In genomic region chr11:112367453-112367852, GRCh38 we compare ENCODE assay signal across 34 cellular contexts.
"Had no signal": no experiment of that assay in that cellular context is flagged by ENCODE, and none has a peak within 500 bp of the region (broad histone marks: within the 10 kb centered on the region; RNA-seq: fewer than 3 reads in every experiment).

No MANE protein-coding gene starts in this region.

- H3K4me1 Mint-ChIP-seq: activated CD4-positive, alpha-beta T cell treated with anti-CD3 and anti-CD28 coated beads, Interleukin-2, amount 10 ng/mL, durations not matched to agents 7 days and 5 days; activated CD8-positive, alpha-beta memory T cell treated with anti-CD3 and anti-CD28 coated beads, Interleukin-2, amount 10 ng/mL, durations not matched to agents 7 days and 5 days; activated naive CD4-positive, alpha-beta T cell treated with anti-CD3 and anti-CD28 coated beads, Interleukin-2, amount 50 U/mL, for 24 hours; activated naive CD8-positive, alpha-beta T cell treated with anti-CD3 and anti-CD28 coated beads for 36 hours; activated naive CD8-positive, alpha-beta T cell treated with anti-CD3 and anti-CD28 coated beads, Interleukin-2, amount 50 U/mL, for 24 hours had no signal

- ATAC-seq: activated CD8-positive, alpha-beta memory T cell treated with anti-CD3 and anti-CD28 coated beads, Interleukin-2, amount 10 ng/mL, durations not matched to agents 7 days and 5 days; activated CD8-positive, alpha-beta T cell treated with anti-CD3 and anti-CD28 coated beads for 36 hours; activated naive CD8-positive, alpha-beta T cell treated with anti-CD3 and anti-CD28 coated beads, Interleukin-2, amount 50 U/mL, for 24 hours; body of pancreas; effector memory CD8-positive, alpha-beta T cell; gastroesophageal sphincter; heart right ventricle; WTC11 had no signal

- H3K27ac ChIP-seq: adrenal gland, body of pancreas, epithelial cell of prostate, gastroesophageal sphincter, heart right ventricle, VCaP had no signal

- H3K36me3 Mint-ChIP-seq: activated CD8-positive, alpha-beta memory T cell treated with anti-CD3 and anti-CD28 coated beads, Interleukin-2, amount 10 ng/mL, durations not matched to agents 7 days and 5 days; activated naive CD8-positive, alpha-beta T cell treated with anti-CD3 and anti-CD28 coated beads for 36 hours; WTC11 had no signal

- H3K27me3 Mint-ChIP-seq: activated CD4-positive, alpha-beta T cell treated with anti-CD3 and anti-CD28 coated beads, Interleukin-2, amount 10 ng/mL, durations not matched to agents 7 days and 5 days; activated CD8-positive, alpha-beta memory T cell treated with anti-CD3 and anti-CD28 coated beads, Interleukin-2, amount 10 ng/mL, durations not matched to agents 7 days and 5 days; activated CD8-positive, alpha-beta T cell treated with anti-CD3 and anti-CD28 coated beads for 36 hours; activated naive CD4-positive, alpha-beta T cell treated with anti-CD3 and anti-CD28 coated beads, Interleukin-2, amount 50 U/mL, for 24 hours; activated naive CD8-positive, alpha-beta T cell treated with anti-CD3 and anti-CD28 coated beads for 36 hours; activated naive CD8-positive, alpha-beta T cell treated with anti-CD3 and anti-CD28 coated beads, Interleukin-2, amount 50 U/mL, for 24 hours; effector memory CD8-positive, alpha-beta T cell had no signal

- H3K4me3 Mint-ChIP-seq: activated CD4-positive, alpha-beta T cell treated with anti-CD3 and anti-CD28 coated beads, Interleukin-2, amount 10 ng/mL, durations not matched to agents 7 days and 5 days; activated CD8-positive, alpha-beta memory T cell treated with anti-CD3 and anti-CD28 coated beads, Interleukin-2, amount 10 ng/mL, durations not matched to agents 7 days and 5 days; activated CD8-positive, alpha-beta T cell treated with anti-CD3 and anti-CD28 coated beads for 36 hours; activated naive CD4-positive, alpha-beta T cell treated with anti-CD3 and anti-CD28 coated beads for 36 hours; activated naive CD4-positive, alpha-beta T cell treated with anti-CD3 and anti-CD28 coated beads, Interleukin-2, amount 50 U/mL, for 24 hours; activated naive CD8-positive, alpha-beta T cell treated with anti-CD3 and anti-CD28 coated beads for 36 hours; activated naive CD8-positive, alpha-beta T cell treated with anti-CD3 and anti-CD28 coated beads, Interleukin-2, amount 50 U/mL, for 24 hours; activated T-helper 1 cell treated with anti-CD3 and anti-CD28 coated beads, Interleukin-12 subunit alpha, Interleukin-12 subunit beta, Interleukin-2, Interleukin-4 antibody, amounts not matched to agents 30 ng/mL and 10 ng/mL and 1 ng/mL, durations not matched to agents 14 hours and 24 hours and 36 hours; effector memory CD8-positive, alpha-beta T cell; T-helper 1 cell treated with Interleukin-12 subunit alpha and Interleukin-12 subunit beta and Interleukin-4 antibody, amounts not matched to agents 30 μg/mL and 1 μg/mL, for 36 hours; WTC11 had no signal

- H3K27me3 ChIP-seq: adrenal gland, body of pancreas, esophagus squamous epithelium, gastroesophageal sphincter, heart right ventricle had no signal

- DNase-seq: activated CD4-positive, alpha-beta T cell treated with anti-CD3 and anti-CD28 coated beads for 1 hour; activated CD4-positive, alpha-beta T cell treated with anti-CD3 and anti-CD28 coated beads for 4 hours; activated CD4-positive, alpha-beta T cell treated with anti-CD3 and anti-CD28 coated beads, Interleukin-2, amount 10 ng/mL, durations not matched to agents 7 days and 5 days; activated CD4-positive, alpha-beta T cell treated with anti-CD3 and anti-CD28 coated beads, Interleukin-2, amount 50 U/mL, for 4 hours; activated CD8-positive, alpha-beta memory T cell treated with anti-CD3 and anti-CD28 coated beads, Interleukin-2, amount 10 ng/mL, durations not matched to agents 7 days and 5 days; activated CD8-positive, alpha-beta memory T cell treated with anti-CD3 and anti-CD28 coated beads, Interleukin-2, amount 50 U/mL, for 4 hours; activated CD8-positive, alpha-beta T cell treated with anti-CD3 and anti-CD28 coated beads for 36 hours; activated effector memory CD4-positive, alpha-beta T cell treated with anti-CD3 and anti-CD28 coated beads, Interleukin-2, amount 50 U/mL, for 16 hours; activated naive CD4-positive, alpha-beta T cell treated with anti-CD3 and anti-CD28 coated beads for 36 hours; activated naive CD8-positive, alpha-beta T cell treated with anti-CD3 and anti-CD28 coated beads for 36 hours; activated naive CD8-positive, alpha-beta T cell treated with anti-CD3 and anti-CD28 coated beads, Interleukin-2, amount 50 U/mL, for 24 hours; activated T-cell treated with anti-CD3 and anti-CD28 coated beads, Interleukin-2, amount 50 U/mL, for 1 hour; activated T-cell treated with anti-CD3 and anti-CD28 coated beads, Interleukin-2, amount 50 U/mL, for 48 hours; adrenal gland; amygdala; aorta; body of pancreas; caudate nucleus; cortex of kidney; dermis blood vessel endothelial cell; effector CD4-positive, alpha-beta T cell; effector memory CD8-positive, alpha-beta T cell; esophagus squamous epithelium; foreskin melanocyte; heart right ventricle; T-helper 9 cell had no signal

- H3K4me1 ChIP-seq: adrenal gland, body of pancreas, heart right ventricle had no signal

- H3K9me3 ChIP-seq: adrenal gland, body of pancreas, esophagus squamous epithelium, gastroesophageal sphincter had no signal

- H3K36me3 ChIP-seq: adrenal gland, esophagus squamous epithelium, gastroesophageal sphincter, heart right ventricle had no signal

- H3K9me3 Mint-ChIP-seq: activated CD4-positive, alpha-beta T cell treated with anti-CD3 and anti-CD28 coated beads, Interleukin-2, amount 10 ng/mL, durations not matched to agents 7 days and 5 days; activated naive CD4-positive, alpha-beta T cell treated with anti-CD3 and anti-CD28 coated beads for 36 hours; activated naive CD4-positive, alpha-beta T cell treated with anti-CD3 and anti-CD28 coated beads, Interleukin-2, amount 50 U/mL, for 24 hours; activated naive CD8-positive, alpha-beta T cell treated with anti-CD3 and anti-CD28 coated beads, Interleukin-2, amount 50 U/mL, for 24 hours; activated T-helper 1 cell treated with anti-CD3 and anti-CD28 coated beads, Interleukin-12 subunit alpha, Interleukin-12 subunit beta, Interleukin-2, Interleukin-4 antibody, amounts not matched to agents 30 ng/mL and 10 ng/mL and 1 ng/mL, durations not matched to agents 14 hours and 24 hours and 36 hours; activated T-helper 2 cell treated with anti-CD3 and anti-CD28 coated beads, Interferon-gamma antibody, Interleukin-2, Interleukin-4, amounts not matched to agents 10 μg/mL and 5 μg/mL and 100 μg/mL, durations not matched to agents 14 hours and 24 hours and 36 hours; effector memory CD8-positive, alpha-beta T cell; T-helper 1 cell treated with Interleukin-12 subunit alpha and Interleukin-12 subunit beta and Interleukin-4 antibody, amounts not matched to agents 30 μg/mL and 1 μg/mL, for 36 hours had no signal

- H3K4me3 ChIP-seq: adrenal gland, body of pancreas, esophagus squamous epithelium, gastroesophageal sphincter, heart right ventricle had no signal

- H3K27ac Mint-ChIP-seq: activated CD4-positive, alpha-beta T cell treated with anti-CD3 and anti-CD28 coated beads, Interleukin-2, amount 10 ng/mL, durations not matched to agents 7 days and 5 days; activated CD8-positive, alpha-beta memory T cell treated with anti-CD3 and anti-CD28 coated beads, Interleukin-2, amount 10 ng/mL, durations not matched to agents 7 days and 5 days; activated CD8-positive, alpha-beta T cell treated with anti-CD3 and anti-CD28 coated beads for 36 hours; activated naive CD4-positive, alpha-beta T cell treated with anti-CD3 and anti-CD28 coated beads for 36 hours; activated naive CD4-positive, alpha-beta T cell treated with anti-CD3 and anti-CD28 coated beads, Interleukin-2, amount 50 U/mL, for 24 hours; activated naive CD8-positive, alpha-beta T cell treated with anti-CD3 and anti-CD28 coated beads for 36 hours; activated naive CD8-positive, alpha-beta T cell treated with anti-CD3 and anti-CD28 coated beads, Interleukin-2, amount 50 U/mL, for 24 hours; activated T-helper 1 cell treated with anti-CD3 and anti-CD28 coated beads, Interleukin-12 subunit alpha, Interleukin-12 subunit beta, Interleukin-2, Interleukin-4 antibody, amounts not matched to agents 30 ng/mL and 10 ng/mL and 1 ng/mL, durations not matched to agents 14 hours and 24 hours and 36 hours; activated T-helper 2 cell treated with anti-CD3 and anti-CD28 coated beads, Interferon-gamma antibody, Interleukin-2, Interleukin-4, amounts not matched to agents 10 μg/mL and 5 μg/mL and 100 μg/mL, durations not matched to agents 14 hours and 24 hours and 36 hours; effector memory CD8-positive, alpha-beta T cell; T-helper 1 cell treated with Interleukin-12 subunit alpha and Interleukin-12 subunit beta and Interleukin-4 antibody, amounts not matched to agents 30 μg/mL and 1 μg/mL, for 36 hours; WTC11 had no signal
